ENCODE assay signal across 26 cellular contexts in genomic region chr14:32312010-32312331, GRCh38. TPM values are rescaled to one million over a fixed set of nuclear protein-coding genes. Genes with fewer than 3 reads are reported as not detected.
A peak's percentile ranks its signal among the peaks of the same experiment; 100 is the strongest.
DNase-seq lines count a peak whose midpoint lies in the region; ATAC-seq and TF ChIP-seq lines count a peak whose summit lies in the region.
"Had no signal": no experiment of that assay in that cellular context is flagged by ENCODE, and none has a peak within 500 bp of the region (broad histone marks: within the 10 kb centered on the region; RNA-seq: fewer than 3 reads in every experiment).

No MANE protein-coding gene starts in this region.

- H3K27me3 ChIP-seq in esophagus (ENCODE audit: control insufficient read depth in 1 of 2, insufficient read depth in 2 of 2, low read length in 2 of 2) (no peaks in the 10 kb centered on the region), thyroid gland (no peaks in the 10 kb centered on the region), Caco-2 (replicated peaks; ENCODE audit: control insufficient read depth, insufficient read depth, low read length) (no peaks in the 10 kb centered on the region)

- ATAC-seq in Right ventricle myocardium superior (ENCODE audit: poor library complexity) (peak; percentile 20), Right ventricle myocardium inferior (no peak)
- ATAC-seq: CD8-positive, alpha-beta T cell; HCT116; Panc1 had no signal

- no peak overlapping the region for H3K27ac Mint-ChIP-seq in Caco-2 (ENCODE audit: unreplicated experiment)
- H3K27ac Mint-ChIP-seq: CD8-positive, alpha-beta T cell had no signal

- no peak for TF ChIP-seq CTCF in thyroid gland (IDR thresholded peaks at IDR 0.05)
- TF ChIP-seq CTCF in Caco-2 (IDR thresholded peaks at IDR 0.05; ENCODE audit: insufficient read depth in 1 of 2, low read depth in 1 of 2, low read length in 1 of 2, severe bottlenecking in 1 of 2, unreplicated experiment in 1 of 2): no peak

- peaks cover 16% of the 10 kb centered on the region for H3K4me1 Mint-ChIP-seq in Caco-2 (ENCODE audit: low read depth, unreplicated experiment)

- no peaks in the 10 kb centered on the region for H3K9me3 ChIP-seq in esophagus (ENCODE audit: control insufficient read depth in 2 of 2, insufficient read depth in 1 of 2, low read depth in 1 of 2, low read length in 1 of 2)
- no peaks in the 10 kb centered on the region for H3K9me3 ChIP-seq in thyroid gland
- no peaks in the 10 kb centered on the region for H3K9me3 ChIP-seq in Caco-2

- peaks cover 0 to 4% of the 10 kb centered on the region in 2 donors for H3K4me1 ChIP-seq in esophagus (ENCODE audit: control insufficient read depth in 2 of 2, insufficient read depth in 2 of 2, low read length in 1 of 2)
- peaks cover 8 to 13% of the 10 kb centered on the region in 2 donors for H3K4me1 ChIP-seq in thyroid gland
- H3K4me1 ChIP-seq in Caco-2: peaks cover 16% of the 10 kb centered on the region

- no peaks in the 10 kb centered on the region for H3K27me3 Mint-ChIP-seq in Caco-2 (ENCODE audit: insufficient read depth, unreplicated experiment)

- H3K36me3 ChIP-seq in esophagus (ENCODE audit: control insufficient read depth in 2 of 2, insufficient read depth in 2 of 2, low read length in 1 of 2) (no peaks in the 10 kb centered on the region), thyroid gland (no peaks in the 10 kb centered on the region), Caco-2 (ENCODE audit: control insufficient read depth, insufficient read depth, low read length) (no peaks in the 10 kb centered on the region)

- H3K36me3 Mint-ChIP-seq in Caco-2 (ENCODE audit: insufficient read depth, unreplicated experiment): no peaks in the 10 kb centered on the region
- H3K36me3 Mint-ChIP-seq: CD8-positive, alpha-beta T cell had no signal

- DNase-seq in Right ventricle myocardium superior (no peak), Right ventricle myocardium inferior (ENCODE audit: missing footprints) (no peak), myocyte (ENCODE audit: low read depth) (peak; percentile 5), thyroid gland (peak; percentile 39 to 45), NCI-H187 treated with DMSO at 0.1 percent for 48 hours (lab: John Stamatoyannopoulos, UW) (no peak), Caco-2 (no peak), NCI-H82 (lab: John Stamatoyannopoulos, UW) (no peak)
- DNase-seq: AML-193; C1 segment of cervical spinal cord; Calu3; CD8-positive, alpha-beta T cell; DMS153; GOT3; IMR-90; NCI-H1105; NCI-H146; NCI-H2081; NCI-H2171; NCI-H345; NCI-H524; NCI-H774; SHP77 had no signal

- intact Hi-C loops in Right ventricle myocardium superior (cut with DNase I) (no loop called here), Right ventricle myocardium inferior (cut with DNase I) (no loop called here), thyroid gland (cut with DNase I) (no loop called here), Caco-2 (cut with micrococcal nuclease; ENCODE audit: unreplicated experiment) (no loop called here)

- 45 to 59% methylated on average over 4 of the region's 4 CpGs for WGBS in esophagus, 2 donors
- WGBS in thyroid gland, 2 donors: 25 to 38% methylated on average over 4 of the region's 4 CpGs

- TF ChIP-seq POLR2A in thyroid gland (IDR thresholded peaks at IDR 0.05): no peak

- H3K4me3 ChIP-seq in esophagus (ENCODE audit: low read depth in 1 of 2, low read length in 2 of 2): no peak overlapping the region
- no peak overlapping the region for H3K4me3 ChIP-seq in thyroid gland (replicated peaks in 1 of 3)
- H3K4me3 ChIP-seq in Caco-2 (ENCODE audit: low read depth, low read length): no peak overlapping the region

- POLR2A ChIA-PET in Caco-2 (lab: Charles Lee): no interaction called here

- no TSS peak for BruUV-seq in Caco-2 (replicated peaks; lab: Mats Ljungman, UMichigan)

- no peak overlapping the region for H3K4me3 Mint-ChIP-seq in Caco-2 (ENCODE audit: unreplicated experiment)
- H3K4me3 Mint-ChIP-seq: CD8-positive, alpha-beta T cell had no signal

- CTCF ChIA-PET in Caco-2 (lab: Charles Lee): no interaction called here

- peaks cover 9% of the 10 kb centered on the region for H3K9me3 Mint-ChIP-seq in Caco-2 (ENCODE audit: unreplicated experiment)
- H3K9me3 Mint-ChIP-seq: CD8-positive, alpha-beta T cell had no signal

- H3K27ac ChIP-seq in esophagus (ENCODE audit: low read depth in 2 of 2, low read length in 1 of 2) (peak overlapping the region; percentile 71 to 77), thyroid gland (peak overlapping the region; percentile 55 to 81 (median 69))
- H3K27ac ChIP-seq: KMS-11 had no signal

RNA-seq across cellular contexts. Expression of gene AKAP6, which starts 17.1 kb away (rescaled TPM):
- 180 TPM for total RNA-seq in Right ventricle myocardium superior
- 160 TPM for total RNA-seq in Right ventricle myocardium inferior
- 1 to 10 TPM; 1.5 to 1.6 TPM for polyA plus RNA-seq in esophagus
- total RNA-seq in myocyte: 64.9 and 130 TPM in 2 replicates
- polyA plus RNA-seq in myocyte (2012): 15.0 TPM
- 10 to 100 TPM; 13.0 to 34.5 (median 22.7) TPM for total RNA-seq in thyroid gland
- total RNA-seq in Caco-2 (2022): 3.0 and 3.4 TPM in 2 replicates

Comparison
In these comparisons a context has a peak if more than half of its experiments do, and no peak if none do; other contexts are left out.
1. DNase-seq: peak in myocyte (single experiment) and thyroid gland (2 of 2); none in Right ventricle myocardium superior (single experiment), Right ventricle myocardium inferior (single experiment), NCI-H187 treated with DMSO at 0.1 percent for 48 hours (single experiment), Caco-2 (0 of 2) and NCI-H82 (single experiment).